Comparison of ENCODE assay signal across 1 cellular context in genomic region chr21:32702702-32703101, GRCh38.
TF ChIP-seq lines count a peak whose summit lies in the region.

No MANE protein-coding gene starts in this region.

TF ChIP-seq in IMR-90, 13 proteins besides CTCF, POLR2A, EP300 and RAD21 (continued from another document):
- TF ChIP-seq USF2 (IDR thresholded peaks at IDR 0.05; ENCODE audit: low read depth, low read length), result no peak
- TF ChIP-seq RFX5 (IDR thresholded peaks at IDR 0.05; ENCODE audit: low read depth, low read length), result no peak
- peak; percentile 85 for TF ChIP-seq CEBPB (IDR thresholded peaks at IDR 0.05; ENCODE audit: low read depth, low read length)
- TF ChIP-seq FOS (IDR thresholded peaks at IDR 0.05; ENCODE audit: low read depth, low read length), result no peak
- no peak for TF ChIP-seq CHD1 (IDR thresholded peaks at IDR 0.05; ENCODE audit: low read depth, low read length)
- TF ChIP-seq RCOR1 (IDR thresholded peaks at IDR 0.05; ENCODE audit: insufficient replicate concordance, low read length), result no peak
- TF ChIP-seq MAFK (IDR thresholded peaks at IDR 0.05; ENCODE audit: low read depth, low read length), result no peak
TF ChIP-seq in IMR-90: peak in this region for 2.
